ENCODE assay signal across 8 cellular contexts in genomic region chr9:76562511-76562911, GRCh38.
A peak's percentile ranks its signal among the peaks of the same experiment; 100 is the strongest.
DNase-seq lines count a peak whose midpoint lies in the region; ATAC-seq and TF ChIP-seq lines count a peak whose summit lies in the region.

No MANE protein-coding gene starts in this region.

- no peak overlapping the region for H3K4me3 ChIP-seq in left lung

- intact Hi-C loops in left lung (cut with DNase I) = no loop called here

- peak; percentile 85 for ATAC-seq in GM18858 (IDR thresholded peaks at IDR 0.05; ENCODE audit: unreplicated experiment)
- peak; percentile 70 for ATAC-seq in HG02763 (IDR thresholded peaks at IDR 0.05; ENCODE audit: unreplicated experiment)
- peak; percentile 50 for ATAC-seq in left lung
- ATAC-seq in GM21737 (IDR thresholded peaks at IDR 0.05; ENCODE audit: unreplicated experiment) = no peak
- no peak for ATAC-seq in left lobe of liver

- H3K27me3 ChIP-seq in left lung = no peaks in the 10 kb centered on the region

- peak overlapping the region; percentile 33 to 72 for H3K27ac ChIP-seq in left lung

- DNase-seq in OCI-M1 (lab: John Stamatoyannopoulos, UW) (peak; percentile 70), left lung (no peak), retina (no peak), cerebellum (ENCODE audit: low spot score) (no peak), left lobe of liver (ENCODE audit: low spot score) (no peak)

- H3K36me3 ChIP-seq in left lung = no peaks in the 10 kb centered on the region

- TF ChIP-seq CTCF in left lung (IDR thresholded peaks at IDR 0.05) = no peak

- no peaks in the 10 kb centered on the region for H3K9me3 ChIP-seq in left lung

- peaks cover 0 to 51% of the 10 kb centered on the region in 2 donors for H3K4me1 ChIP-seq in left lung

Comparison
In these comparisons a context has a peak if more than half of its experiments do, and no peak if none do; other contexts are left out.
1. ATAC-seq: peak in GM18858 (single experiment), HG02763 (single experiment) and left lung (single experiment); none in GM21737 (single experiment) and left lobe of liver (single experiment).